ENCODE assay signal across 15 cellular contexts in the genomic region with DNA sequence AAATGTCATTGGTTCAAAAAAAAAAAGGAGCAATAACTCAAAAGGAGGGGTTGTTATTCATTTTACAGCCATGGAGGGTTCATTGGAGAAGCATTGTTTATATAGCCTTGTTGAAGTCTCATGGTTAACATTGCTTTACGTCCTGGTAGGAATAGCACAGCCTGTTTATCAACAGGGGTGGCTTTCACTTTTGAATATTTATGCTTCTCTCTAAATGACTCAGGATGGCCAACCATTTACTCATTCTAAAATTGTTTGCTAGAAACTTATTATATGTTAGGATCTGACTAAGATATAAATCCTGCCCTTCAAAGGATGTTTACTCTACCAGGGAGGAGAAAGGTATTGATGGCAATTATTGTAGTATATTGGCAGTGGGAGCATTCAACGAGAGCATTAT.
DNase-seq lines count a peak whose midpoint lies in the region; ATAC-seq and TF ChIP-seq lines count a peak whose summit lies in the region.
"Had no signal": no experiment of that assay in that cellular context is flagged by ENCODE, and none has a peak within 500 bp of the region (broad histone marks: within the 10 kb centered on the region; RNA-seq: fewer than 3 reads in every experiment).

No MANE protein-coding gene starts in this region.

- POLR2A ChIA-PET in CD8-positive, alpha-beta T cell (lab: Charles Lee), result no interaction called here

- no peak for TF ChIP-seq CTCF in CD8-positive, alpha-beta T cell (IDR thresholded peaks at IDR 0.05)

- no peak overlapping the region for H3K9ac ChIP-seq in adipocyte (ENCODE audit: low read length)

- H3K36me3 ChIP-seq in adipocyte (ENCODE audit: control insufficient read depth, insufficient read depth, low read length, severe bottlenecking), result no peaks in the 10 kb centered on the region
- H3K36me3 ChIP-seq in CD8-positive, alpha-beta T cell (ENCODE audit: insufficient read depth, low read length), result no peaks in the 10 kb centered on the region

- peak; percentile 23 for DNase-seq in adipocyte (ENCODE audit: low read depth)
- DNase-seq in cerebellar cortex (ENCODE audit: low spot score), result no peak
- DNase-seq in CD8-positive, alpha-beta T cell, result no peak
- no peak for DNase-seq in NCI-H2196 (lab: John Stamatoyannopoulos, UW; ENCODE audit: unreplicated experiment)
- no peak for DNase-seq in ecto neural progenitor cell (ENCODE audit: low spot score)
- DNase-seq: C1 segment of cervical spinal cord; CD4-positive, alpha-beta T cell; DMS79; HCEC 1CT; IMR-90; Kasumi-1; KBM-7 had no signal

- no peak overlapping the region for H3K27ac ChIP-seq in CD8-positive, alpha-beta T cell (ENCODE audit: low read depth, low read length)

- CTCF ChIA-PET in CD8-positive, alpha-beta T cell (lab: Charles Lee), result no interaction called here

- H3K27me3 Mint-ChIP-seq in CD8-positive, alpha-beta T cell (ENCODE audit: low read depth), result no peaks in the 10 kb centered on the region
- H3K27me3 Mint-ChIP-seq: B cell; CD4-positive, alpha-beta T cell had no signal

- no peak overlapping the region for H3K4me3 ChIP-seq in adipocyte (ENCODE audit: low read length)
- H3K4me3 ChIP-seq in CD8-positive, alpha-beta T cell (ENCODE audit: low read depth, low read length), result no peak overlapping the region

- no peak overlapping the region for H3K4me3 Mint-ChIP-seq in CD8-positive, alpha-beta T cell
- H3K4me3 Mint-ChIP-seq: B cell; CD4-positive, alpha-beta T cell had no signal

- ATAC-seq in GM18870 (IDR thresholded peaks at IDR 0.05; ENCODE audit: unreplicated experiment), result peak; percentile 46
- peak; percentile 56 for ATAC-seq in HG02885 (IDR thresholded peaks at IDR 0.05; ENCODE audit: poor library complexity, unreplicated experiment)
- no peak for ATAC-seq in CD8-positive, alpha-beta T cell

- no peak overlapping the region for H3K27ac Mint-ChIP-seq in CD8-positive, alpha-beta T cell
- H3K27ac Mint-ChIP-seq: B cell; CD4-positive, alpha-beta T cell had no signal

- H3K4me1 Mint-ChIP-seq in CD8-positive, alpha-beta T cell (ENCODE audit: low read depth), result no peaks in the 10 kb centered on the region
- H3K4me1 Mint-ChIP-seq: B cell had no signal

- intact Hi-C loops in CD8-positive, alpha-beta T cell (cut with DNase I, micrococcal nuclease), result no loop called here

- no peaks in the 10 kb centered on the region for H3K4me1 ChIP-seq in adipocyte (ENCODE audit: control insufficient read depth, insufficient read depth, low read length)
- no peaks in the 10 kb centered on the region for H3K4me1 ChIP-seq in CD8-positive, alpha-beta T cell (ENCODE audit: insufficient read depth, low read length)

- no peaks in the 10 kb centered on the region for H3K36me3 Mint-ChIP-seq in CD8-positive, alpha-beta T cell

- H3K9me3 ChIP-seq in adipocyte (ENCODE audit: control insufficient read depth, low read length), result no peaks in the 10 kb centered on the region
- no peaks in the 10 kb centered on the region for H3K9me3 ChIP-seq in CD8-positive, alpha-beta T cell (ENCODE audit: low read length)

- peaks cover 10% of the 10 kb centered on the region for H3K9me3 Mint-ChIP-seq in CD8-positive, alpha-beta T cell

- no peaks in the 10 kb centered on the region for H3K27me3 ChIP-seq in adipocyte (replicated peaks; ENCODE audit: control insufficient read depth, insufficient read depth, low read length)
- no peaks in the 10 kb centered on the region for H3K27me3 ChIP-seq in CD8-positive, alpha-beta T cell (ENCODE audit: insufficient read depth, low read length)
